ENCODE assay signal across 1 cellular context in genomic region chrX:148592595-148592994, GRCh38.
TF ChIP-seq lines count a peak whose summit lies in the region.

No MANE protein-coding gene starts in this region.

TF ChIP-seq in H1, 55 proteins besides CTCF, POLR2A, EP300 and RAD21 (continued from another document):
- TF ChIP-seq ATF3 (IDR thresholded peaks at IDR 0.05; ENCODE audit: insufficient read depth, low read depth, low read length) (no peak), USF2 (IDR thresholded peaks at IDR 0.05; ENCODE audit: low read length) (no peak), MAX (IDR thresholded peaks at IDR 0.05) (peak; percentile 42), EZH2 (IDR thresholded peaks at IDR 0.05; ENCODE audit: low read depth, low read length, severe bottlenecking) (no peak), SRF (IDR thresholded peaks at IDR 0.05; ENCODE audit: low read depth, low read length) (no peak), RBBP5 (IDR thresholded peaks at IDR 0.05; ENCODE audit: borderline replicate concordance, low read depth, low read length) (no peak)
